ENCODE assay signal across 10 cellular contexts in the genomic region with DNA sequence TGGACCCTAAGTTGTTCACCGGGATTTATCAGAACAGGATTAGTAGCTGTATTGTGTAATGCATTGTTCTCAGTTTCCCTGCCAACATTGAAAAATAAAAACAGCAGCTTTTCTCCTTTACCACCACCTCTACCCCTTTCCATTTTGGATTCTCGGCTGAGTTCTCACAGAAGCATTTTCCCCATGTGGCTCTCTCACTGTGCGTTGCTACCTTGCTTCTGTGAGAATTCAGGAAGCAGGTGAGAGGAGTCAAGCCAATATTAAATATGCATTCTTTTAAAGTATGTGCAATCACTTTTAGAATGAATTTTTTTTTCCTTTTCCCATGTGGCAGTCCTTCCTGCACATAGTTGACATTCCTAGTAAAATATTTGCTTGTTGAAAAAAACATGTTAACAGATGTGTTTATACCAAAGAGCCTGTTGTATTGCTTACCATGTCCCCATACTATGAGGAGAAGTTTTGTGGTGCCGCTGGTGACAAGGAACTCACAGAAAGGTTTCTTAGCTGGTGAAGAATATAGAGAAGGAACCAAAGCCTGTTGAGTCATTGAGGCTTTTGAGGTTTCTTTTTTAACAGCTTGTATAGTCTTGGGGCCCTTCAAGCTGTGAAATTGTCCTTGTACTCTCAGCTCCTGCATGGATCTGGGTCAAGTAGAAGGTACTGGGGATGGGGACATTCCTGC. TPM values are rescaled to one million over a fixed set of nuclear protein-coding genes. Genes with fewer than 3 reads are reported as not detected.
A peak's percentile ranks its signal among the peaks of the same experiment; 100 is the strongest.
DNase-seq lines count a peak whose midpoint lies in the region; ATAC-seq and TF ChIP-seq lines count a peak whose summit lies in the region.
"Had no signal": no experiment of that assay in that cellular context is flagged by ENCODE, and none has a peak within 500 bp of the region (broad histone marks: within the 10 kb centered on the region; RNA-seq: fewer than 3 reads in every experiment).

No MANE protein-coding gene starts in this region.

- no peak for TF ChIP-seq CTCF in left lung (IDR thresholded peaks at IDR 0.05)

- ATAC-seq in stimulated activated memory B cell treated with anti-CD40 and anti-IgM and Interleukin-4, amounts not matched to agents 10 μg/mL and 1 μg/mL and 100 μg/mL, for 72 hours = no peak
- ATAC-seq in GM19324 (IDR thresholded peaks at IDR 0.05; ENCODE audit: low FRiP score, unreplicated experiment) (no peak), left lung (no peak)
- ATAC-seq: A549 had no signal

- H3K27me3 Mint-ChIP-seq in activated CD4-positive, alpha-beta T cell treated with anti-CD3 and anti-CD28 coated beads, Interleukin-2, amount 10 ng/mL, durations not matched to agents 24 days and 14 days = no peaks in the 10 kb centered on the region
- no peaks in the 10 kb centered on the region for H3K27me3 Mint-ChIP-seq in dendritic cell treated with granulocyte-macrophage colony-stimulating factor and Interleukin-4, amounts not matched to agents 40 ng/mL and 50 ng/mL, for 4 days
- H3K27me3 Mint-ChIP-seq in stimulated activated memory B cell treated with anti-CD40 and anti-IgM and Interleukin-4, amounts not matched to agents 10 μg/mL and 1 μg/mL and 100 μg/mL, for 72 hours = no peaks in the 10 kb centered on the region

- intact Hi-C loops in activated CD4-positive, alpha-beta T cell treated with anti-CD3 and anti-CD28 coated beads, Interleukin-2, amount 10 ng/mL, durations not matched to agents 24 days and 14 days (cut with micrococcal nuclease) = loop anchor here (5.0 to 10.0 kb wide), 3 partner anchors 43 to 851 kb away; no protein-coding TSS in a partner anchor
- intact Hi-C loops in dendritic cell treated with granulocyte-macrophage colony-stimulating factor and Interleukin-4, amounts not matched to agents 40 ng/mL and 50 ng/mL, for 4 days (cut with micrococcal nuclease) = loop anchor here (5.0 to 10.0 kb wide), 3 partner anchors 107 to 449 kb away; no protein-coding TSS in a partner anchor
- intact Hi-C loops in left lung (cut with DNase I) = loop anchor here in 1 of 2 donors (5.0 kb wide), 1 partner anchor 307 kb away; no protein-coding TSS in a partner anchor

- peak; percentile 67 for DNase-seq in activated CD4-positive, alpha-beta T cell treated with anti-CD3 and anti-CD28 coated beads, Interleukin-2, amount 10 ng/mL, durations not matched to agents 24 days and 14 days
- DNase-seq in activated CD4-positive, alpha-beta T cell treated with anti-CD3 and anti-CD28 coated beads, Interleukin-2, amount 50 U/mL, for 1 hour = no peak
- peak; percentile 56 for DNase-seq in SIG-M5 (lab: John Stamatoyannopoulos, UW)
- no peak for DNase-seq in MG63
- DNase-seq in left lung = no peak
- DNase-seq: MM.1S had no signal

- no peak overlapping the region for H3K4me3 ChIP-seq in MG63
- H3K4me3 ChIP-seq in left lung = no peak overlapping the region
- H3K4me3 ChIP-seq: A549 had no signal

- H3K36me3 ChIP-seq in MG63 (peaks cover 43% of the 10 kb centered on the region), left lung (peaks cover 0 to 40% of the 10 kb centered on the region in 2 donors)

- H3K9me3 Mint-ChIP-seq in activated CD4-positive, alpha-beta T cell treated with anti-CD3 and anti-CD28 coated beads, Interleukin-2, amount 10 ng/mL, durations not matched to agents 24 days and 14 days = no peaks in the 10 kb centered on the region
- no peaks in the 10 kb centered on the region for H3K9me3 Mint-ChIP-seq in dendritic cell treated with granulocyte-macrophage colony-stimulating factor and Interleukin-4, amounts not matched to agents 40 ng/mL and 50 ng/mL, for 4 days
- H3K9me3 Mint-ChIP-seq in stimulated activated memory B cell treated with anti-CD40 and anti-IgM and Interleukin-4, amounts not matched to agents 10 μg/mL and 1 μg/mL and 100 μg/mL, for 72 hours = no peaks in the 10 kb centered on the region

- H3K4me1 ChIP-seq in left lung = peaks cover 14 to 53% of the 10 kb centered on the region in 2 donors

- peaks cover 45% of the 10 kb centered on the region for H3K36me3 Mint-ChIP-seq in activated CD4-positive, alpha-beta T cell treated with anti-CD3 and anti-CD28 coated beads, Interleukin-2, amount 10 ng/mL, durations not matched to agents 24 days and 14 days (ENCODE audit: low read depth)
- peaks cover 61% of the 10 kb centered on the region for H3K36me3 Mint-ChIP-seq in dendritic cell treated with granulocyte-macrophage colony-stimulating factor and Interleukin-4, amounts not matched to agents 40 ng/mL and 50 ng/mL, for 4 days (ENCODE audit: low read depth)
- peaks cover 39% of the 10 kb centered on the region for H3K36me3 Mint-ChIP-seq in stimulated activated memory B cell treated with anti-CD40 and anti-IgM and Interleukin-4, amounts not matched to agents 10 μg/mL and 1 μg/mL and 100 μg/mL, for 72 hours

- no peaks in the 10 kb centered on the region for H3K27me3 ChIP-seq in MG63
- no peaks in the 10 kb centered on the region for H3K27me3 ChIP-seq in left lung

- H3K4me1 Mint-ChIP-seq in activated CD4-positive, alpha-beta T cell treated with anti-CD3 and anti-CD28 coated beads, Interleukin-2, amount 10 ng/mL, durations not matched to agents 24 days and 14 days = peaks cover 36% of the 10 kb centered on the region
- H3K4me1 Mint-ChIP-seq in dendritic cell treated with granulocyte-macrophage colony-stimulating factor and Interleukin-4, amounts not matched to agents 40 ng/mL and 50 ng/mL, for 4 days (ENCODE audit: low read depth) = peaks cover 41% of the 10 kb centered on the region
- peaks cover 7% of the 10 kb centered on the region for H3K4me1 Mint-ChIP-seq in stimulated activated memory B cell treated with anti-CD40 and anti-IgM and Interleukin-4, amounts not matched to agents 10 μg/mL and 1 μg/mL and 100 μg/mL, for 72 hours

- H3K27ac Mint-ChIP-seq in activated CD4-positive, alpha-beta T cell treated with anti-CD3 and anti-CD28 coated beads, Interleukin-2, amount 10 ng/mL, durations not matched to agents 24 days and 14 days = peak overlapping the region; percentile 54
- peak overlapping the region; percentile 83 for H3K27ac Mint-ChIP-seq in dendritic cell treated with granulocyte-macrophage colony-stimulating factor and Interleukin-4, amounts not matched to agents 40 ng/mL and 50 ng/mL, for 4 days
- peak overlapping the region; percentile 33 for H3K27ac Mint-ChIP-seq in stimulated activated memory B cell treated with anti-CD40 and anti-IgM and Interleukin-4, amounts not matched to agents 10 μg/mL and 1 μg/mL and 100 μg/mL, for 72 hours

- H3K9me3 ChIP-seq in MG63 = no peaks in the 10 kb centered on the region
- no peaks in the 10 kb centered on the region for H3K9me3 ChIP-seq in left lung
- H3K9me3 ChIP-seq: A549 had no signal

- H3K27ac ChIP-seq in left lung = peak overlapping the region in 1 of 2 donors; percentile 63
- H3K27ac ChIP-seq: A549 had no signal

- no peak overlapping the region for H3K4me3 Mint-ChIP-seq in activated CD4-positive, alpha-beta T cell treated with anti-CD3 and anti-CD28 coated beads, Interleukin-2, amount 10 ng/mL, durations not matched to agents 24 days and 14 days
- peak overlapping the region; percentile 20 for H3K4me3 Mint-ChIP-seq in dendritic cell treated with granulocyte-macrophage colony-stimulating factor and Interleukin-4, amounts not matched to agents 40 ng/mL and 50 ng/mL, for 4 days
- H3K4me3 Mint-ChIP-seq in stimulated activated memory B cell treated with anti-CD40 and anti-IgM and Interleukin-4, amounts not matched to agents 10 μg/mL and 1 μg/mL and 100 μg/mL, for 72 hours = no peak overlapping the region

RNA-seq across cellular contexts. Expression of gene OLFML3, which starts 3.9 kb away (rescaled TPM):
- 0.09 TPM in 1 of 2 replicates, not detected in the other for total RNA-seq in activated CD4-positive, alpha-beta T cell treated with anti-CD3 and anti-CD28 coated beads, Interleukin-2, amount 10 ng/mL, durations not matched to agents 24 days and 14 days
- total RNA-seq in MG63 (2014; rRNA removed; shearing (Covaris generic); ENCODE audit: low replicate concordance) = 2.2 and 2.7 TPM in 2 replicates
- 10 to 100 TPM; 53.8 to 74.2 TPM for total RNA-seq in left lung

RNA-seq across cellular contexts. Expression of gene HIPK1, which starts 46.2 kb away (rescaled TPM):
- total RNA-seq in activated CD4-positive, alpha-beta T cell treated with anti-CD3 and anti-CD28 coated beads, Interleukin-2, amount 10 ng/mL, durations not matched to agents 24 days and 14 days = 81.3 and 85.9 TPM in 2 replicates
- total RNA-seq in MG63 (2014; rRNA removed; shearing (Covaris generic); ENCODE audit: low replicate concordance) = 8.5 and 14.3 TPM in 2 replicates
- total RNA-seq in left lung = 10 to 100 TPM; 61.1 to 77.4 TPM

Comparison
In these comparisons a context has a peak if more than half of its experiments do, and no peak if none do; other contexts are left out.
1. DNase-seq: peak in activated CD4-positive, alpha-beta T cell treated with anti-CD3 and anti-CD28 coated beads, Interleukin-2, amount 10 ng/mL, durations not matched to agents 24 days and 14 days (single experiment) and SIG-M5 (single experiment); none in activated CD4-positive, alpha-beta T cell treated with anti-CD3 and anti-CD28 coated beads, Interleukin-2, amount 50 U/mL, for 1 hour (single experiment), MG63 (single experiment) and left lung (0 of 2).
2. H3K27ac Mint-ChIP-seq: peak in every context shown above with its lines; median percentile 83 in dendritic cell treated with granulocyte-macrophage colony-stimulating factor and Interleukin-4, amounts not matched to agents 40 ng/mL and 50 ng/mL, for 4 days; 54 in activated CD4-positive, alpha-beta T cell treated with anti-CD3 and anti-CD28 coated beads, Interleukin-2, amount 10 ng/mL, durations not matched to agents 24 days and 14 days; 33 in stimulated activated memory B cell treated with anti-CD40 and anti-IgM and Interleukin-4, amounts not matched to agents 10 μg/mL and 1 μg/mL and 100 μg/mL, for 72 hours.
3. RNA of gene OLFML3, which starts 3.9 kb away (total RNA-seq): 53.8 to 74.2 TPM in left lung; 2.2 to 2.7 TPM in MG63 and 0.09 TPM in activated CD4-positive, alpha-beta T cell treated with anti-CD3 and anti-CD28 coated beads, Interleukin-2, amount 10 ng/mL, durations not matched to agents 24 days and 14 days; every median in the first group is over 10 times any median in the second.